In genomic region chr16:11142261-11142630, GRCh38 we compare ENCODE assay signal across 20 cellular contexts.
A peak's percentile ranks its signal among the peaks of the same experiment; 100 is the strongest.
DNase-seq lines count a peak whose midpoint lies in the region; ATAC-seq, FAIRE-seq and TF ChIP-seq lines count a peak whose summit lies in the region.
"Had no signal": no experiment of that assay in that cellular context is flagged by ENCODE, and none has a peak within 500 bp of the region (broad histone marks: within the 10 kb centered on the region; RNA-seq: fewer than 3 reads in every experiment).

No MANE protein-coding gene starts in this region.

- H3K4me3 ChIP-seq in upper lobe of right lung, result no peak overlapping the region
- H3K4me3 ChIP-seq: BLaER1, GM12878, PC-9, SJSA1 had no signal

- H3K27me3 ChIP-seq in upper lobe of right lung, result no peaks in the 10 kb centered on the region
- H3K27me3 ChIP-seq: BLaER1, SJSA1 had no signal

- no peak for DNase-seq in activated naive CD4-positive, alpha-beta T cell treated with anti-CD3 and anti-CD28 coated beads, Interleukin-2, amount 10 ng/mL, durations not matched to agents 7 days and 5 days
- DNase-seq in activated naive CD4-positive, alpha-beta T cell treated with Interleukin-2 at 50 U/mL for 16 hours, result no peak
- peak; percentile 68 for DNase-seq in left ventricle myocardium superior
- DNase-seq in urothelium cell line (ENCODE audit: low spot score), result no peak
- no peak for DNase-seq in cerebellum (ENCODE audit: low spot score)
- DNase-seq in upper lobe of right lung, result no peak
- DNase-seq: CD4-positive, alpha-beta memory T cell; DMS153; EL; GOT3; KBM-7; MV-4-11; NCI-H1694 treated with DMSO at 0.1 percent for 48 hours; NCI-H226; NCI-H82; PC-9 had no signal

- no peak for TF ChIP-seq CTCF in upper lobe of right lung (IDR thresholded peaks at IDR 0.05)

- no peaks in the 10 kb centered on the region for H3K27me3 Mint-ChIP-seq in activated naive CD4-positive, alpha-beta T cell treated with anti-CD3 and anti-CD28 coated beads, Interleukin-2, amount 10 ng/mL, durations not matched to agents 7 days and 5 days
- H3K27me3 Mint-ChIP-seq in activated T-helper 17 cell treated with anti-CD3 and anti-CD28 coated beads, Interleukin-2, amount 50 U/mL, for 72 hours, result no peaks in the 10 kb centered on the region
- H3K27me3 Mint-ChIP-seq: CD4-positive, alpha-beta memory T cell had no signal

- CTCF ChIA-PET in activated naive CD4-positive, alpha-beta T cell treated with anti-CD3 and anti-CD28 coated beads, Interleukin-2, amount 10 ng/mL, durations not matched to agents 7 days and 5 days (lab: Charles Lee), result interaction anchor here (0.7 to 0.9 kb wide), 3 partner anchors 8 to 17 kb away, joined by 3 to 4 read pairs (median 3); no protein-coding TSS in a partner anchor

- H3K36me3 Mint-ChIP-seq in activated naive CD4-positive, alpha-beta T cell treated with anti-CD3 and anti-CD28 coated beads, Interleukin-2, amount 10 ng/mL, durations not matched to agents 7 days and 5 days, result peaks cover 37% of the 10 kb centered on the region
- H3K36me3 Mint-ChIP-seq in activated T-helper 17 cell treated with anti-CD3 and anti-CD28 coated beads, Interleukin-2, amount 50 U/mL, for 72 hours (ENCODE audit: low read depth), result no peaks in the 10 kb centered on the region

- H3K9me3 Mint-ChIP-seq in activated naive CD4-positive, alpha-beta T cell treated with anti-CD3 and anti-CD28 coated beads, Interleukin-2, amount 10 ng/mL, durations not matched to agents 7 days and 5 days, result no peaks in the 10 kb centered on the region
- no peaks in the 10 kb centered on the region for H3K9me3 Mint-ChIP-seq in activated T-helper 17 cell treated with anti-CD3 and anti-CD28 coated beads, Interleukin-2, amount 50 U/mL, for 72 hours
- H3K9me3 Mint-ChIP-seq: CD4-positive, alpha-beta memory T cell had no signal

- H3K36me3 ChIP-seq in upper lobe of right lung, result no peaks in the 10 kb centered on the region
- H3K36me3 ChIP-seq: SJSA1 had no signal

- no peak overlapping the region for H3K4me3 Mint-ChIP-seq in activated naive CD4-positive, alpha-beta T cell treated with anti-CD3 and anti-CD28 coated beads, Interleukin-2, amount 10 ng/mL, durations not matched to agents 7 days and 5 days
- H3K4me3 Mint-ChIP-seq in activated T-helper 17 cell treated with anti-CD3 and anti-CD28 coated beads, Interleukin-2, amount 50 U/mL, for 72 hours, result no peak overlapping the region

- peak overlapping the region; percentile 49 for H3K27ac Mint-ChIP-seq in activated naive CD4-positive, alpha-beta T cell treated with anti-CD3 and anti-CD28 coated beads, Interleukin-2, amount 10 ng/mL, durations not matched to agents 7 days and 5 days
- H3K27ac Mint-ChIP-seq in activated T-helper 17 cell treated with anti-CD3 and anti-CD28 coated beads, Interleukin-2, amount 50 U/mL, for 72 hours, result peak overlapping the region; percentile 28

- peaks cover 14% of the 10 kb centered on the region for H3K4me1 ChIP-seq in upper lobe of right lung

- no peak overlapping the region for H3K27ac ChIP-seq in upper lobe of right lung
- H3K27ac ChIP-seq: BLaER1, PC-9, SJSA1 had no signal

- H3K9me3 ChIP-seq in upper lobe of right lung, result no peaks in the 10 kb centered on the region
- H3K9me3 ChIP-seq: BLaER1, SJSA1 had no signal

- intact Hi-C loops in left ventricle myocardium superior (cut with micrococcal nuclease) (no loop called here), upper lobe of right lung (cut with DNase I) (no loop called here)

- peak; percentile 35 for FAIRE-seq in urothelium cell line (lab: Jason Lieb, UNC)
- FAIRE-seq: GM12878 had no signal

- no peak for ATAC-seq in activated T-helper 17 cell treated with anti-CD3 and anti-CD28 coated beads, Interleukin-2, amount 50 U/mL, for 72 hours (replicated peaks)
- peak; percentile 68 for ATAC-seq in left ventricle myocardium superior
- no peak for ATAC-seq in upper lobe of right lung
- ATAC-seq: GM12878 had no signal

- H3K4me1 Mint-ChIP-seq in activated naive CD4-positive, alpha-beta T cell treated with anti-CD3 and anti-CD28 coated beads, Interleukin-2, amount 10 ng/mL, durations not matched to agents 7 days and 5 days, result peaks cover 56% of the 10 kb centered on the region
- H3K4me1 Mint-ChIP-seq in activated T-helper 17 cell treated with anti-CD3 and anti-CD28 coated beads, Interleukin-2, amount 50 U/mL, for 72 hours, result peaks cover 16% of the 10 kb centered on the region
